Comparison of ENCODE assay signal across 10 cellular contexts in genomic region chr12:113242018-113242418, GRCh38. TPM values are rescaled to one million over a fixed set of nuclear protein-coding genes. Genes with fewer than 3 reads are reported as not detected.
DNase-seq lines count a peak whose midpoint lies in the region; FAIRE-seq and TF ChIP-seq lines count a peak whose summit lies in the region.
"Had no signal": no experiment of that assay in that cellular context is flagged by ENCODE, and none has a peak within 500 bp of the region (broad histone marks: within the 10 kb centered on the region; RNA-seq: fewer than 3 reads in every experiment).

No MANE protein-coding gene starts in this region.

- POLR2A ChIA-PET in RWPE1 (lab: Yijun Ruan, JAX; ENCODE audit: low non-redundant PET) = no interaction called here

- no peak overlapping the region for H3K4me3 ChIP-seq in right atrium auricular region
- no peak overlapping the region for H3K4me3 ChIP-seq in spleen

- peaks cover 0 to 98% of the 10 kb centered on the region in 2 donors for H3K4me1 ChIP-seq in right atrium auricular region
- H3K4me1 ChIP-seq in spleen = peaks cover 68 to 98% (median 87%) of the 10 kb centered on the region in 6 donors

- H3K27ac ChIP-seq in RWPE1 (peak overlapping the region; percentile 98), right atrium auricular region (peak overlapping the region; percentile 62 to 85), spleen (peak overlapping the region in 5 of 8 donors; percentile 20 to 77 (median 62))

- intact Hi-C loops in spleen (cut with DNase I; ENCODE audit: low total_unique reads) = no loop called here

- TF ChIP-seq CTCF in RWPE1 (conservative IDR thresholded peaks at IDR 0.05; ENCODE audit: low read depth) (no peak), right atrium auricular region (IDR thresholded peaks at IDR 0.05) (no peak), spleen (IDR thresholded peaks at IDR 0.05 in 8 of 11, conservative IDR thresholded peaks at IDR 0.05 in 3 of 11) (no peak)

- H3K36me3 ChIP-seq in right atrium auricular region = peaks cover 17% of the 10 kb centered on the region
- H3K36me3 ChIP-seq in spleen = peaks cover 0 to 52% (median 11%) of the 10 kb centered on the region in 6 donors

- H3K9me3 ChIP-seq in right atrium auricular region = no peaks in the 10 kb centered on the region
- H3K9me3 ChIP-seq in spleen = no peaks in the 10 kb centered on the region

- TF ChIP-seq POLR2A in spleen (IDR thresholded peaks at IDR 0.05) = no peak

- 55 to 82% (median 70%) methylated on average over 11 of the region's 11 CpGs for WGBS in spleen, 5 donors

- DNase-seq in H4 (ENCODE audit: low spot score) (peak; percentile 87), RWPE1 (ENCODE audit: low spot score) (peak; percentile 75), right atrium auricular region (ENCODE audit: low spot score) (no peak), spleen (peak; percentile 60), iPS-NIHi7 (ENCODE audit: extremely low spot score) (no peak), frontal cortex (ENCODE audit: low spot score in 2 of 2) (no peak)
- DNase-seq in stimulated activated naive CD4-positive, alpha-beta T cell (lab: John Stamatoyannopoulos, UW) = no peak
- no peak for DNase-seq in activated CD4-positive, alpha-beta T cell treated with anti-CD3 and anti-CD28 coated beads for 1 hour
- DNase-seq: activated CD4-positive, alpha-beta T cell treated with anti-CD3 and anti-CD28 coated beads, Interleukin-2, amount 10 ng/mL, durations not matched to agents 24 days and 14 days; stimulated activated CD4-positive, alpha-beta T cell treated with anti-CD3 and anti-CD28 coated beads, Interleukin-4, amount 100 ng/mL, for 24 hours had no signal

- CTCF ChIA-PET in RWPE1 (lab: Yijun Ruan, JAX) = interaction anchor here (0.6 kb wide), 1 partner anchor 18 kb away, joined by 3 read pairs; no protein-coding TSS in a partner anchor

- no peaks in the 10 kb centered on the region for H3K27me3 ChIP-seq in right atrium auricular region
- no peaks in the 10 kb centered on the region for H3K27me3 ChIP-seq in spleen (replicated peaks in 1 of 7)

- FAIRE-seq in frontal cortex (lab: Jason Lieb, UNC) = no peak

RNA-seq across cellular contexts. Expression of gene TPCN1, which starts 20.8 kb away (rescaled TPM):
- total RNA-seq in H4 (2014; rRNA removed; shearing (Covaris generic)) = 5.3 and 5.4 TPM in 2 replicates
- total RNA-seq in right atrium auricular region = 10 to 100 TPM; 57.3 to 58.7 TPM
- 10 to 100 TPM; 44.6 to 90.1 (median 51.9) TPM for total RNA-seq in spleen
- polyA plus RNA-seq in spleen = 10 to 100 TPM; 15.5 to 28.9 (median 27.8) TPM
- 2.4 TPM for total RNA-seq in frontal cortex

RNA-seq across cellular contexts. Expression of gene RITA1, which starts 56.5 kb away (rescaled TPM):
- total RNA-seq in H4 (2014; rRNA removed; shearing (Covaris generic)) = 17.9 and 20.8 TPM in 2 replicates
- total RNA-seq in right atrium auricular region = 10 to 100 TPM; 18.2 to 25.4 TPM
- total RNA-seq in spleen = 10 to 100 TPM; 11.1 to 15.6 (median 11.9) TPM
- polyA plus RNA-seq in spleen = 10 to 100 TPM in 2 of 3 donors, 1 to 10 TPM in 1; 9.0 to 15.5 (median 13.0) TPM
- 10.2 TPM for total RNA-seq in frontal cortex

RNA-seq across cellular contexts. Expression of gene DDX54, which starts 56.7 kb away (rescaled TPM):
- 24.4 and 45.0 TPM in 2 replicates for total RNA-seq in H4 (2014; rRNA removed; shearing (Covaris generic))
- total RNA-seq in right atrium auricular region = 10 to 100 TPM; 35.1 to 38.0 TPM
- 10 to 100 TPM; 44.4 to 73.1 (median 59.8) TPM for total RNA-seq in spleen
- polyA plus RNA-seq in spleen = 10 to 100 TPM; 47.9 to 80.3 (median 69.9) TPM
- 11.0 TPM for total RNA-seq in frontal cortex

Comparison
In these comparisons a context has a peak if more than half of its experiments do, and no peak if none do; other contexts are left out.
1. DNase-seq: peak in H4 (single experiment), RWPE1 (single experiment) and spleen (single experiment); none in right atrium auricular region (single experiment), iPS-NIHi7 (single experiment), stimulated activated naive CD4-positive, alpha-beta T cell (0 of 6), frontal cortex (0 of 2) and activated CD4-positive, alpha-beta T cell treated with anti-CD3 and anti-CD28 coated beads for 1 hour (single experiment).
2. Peak in every context shown above with its lines, with median percentiles within 50 percentile points of each other: H3K27ac ChIP-seq.